ENCODE assay signal across 25 cellular contexts in the genomic region with DNA sequence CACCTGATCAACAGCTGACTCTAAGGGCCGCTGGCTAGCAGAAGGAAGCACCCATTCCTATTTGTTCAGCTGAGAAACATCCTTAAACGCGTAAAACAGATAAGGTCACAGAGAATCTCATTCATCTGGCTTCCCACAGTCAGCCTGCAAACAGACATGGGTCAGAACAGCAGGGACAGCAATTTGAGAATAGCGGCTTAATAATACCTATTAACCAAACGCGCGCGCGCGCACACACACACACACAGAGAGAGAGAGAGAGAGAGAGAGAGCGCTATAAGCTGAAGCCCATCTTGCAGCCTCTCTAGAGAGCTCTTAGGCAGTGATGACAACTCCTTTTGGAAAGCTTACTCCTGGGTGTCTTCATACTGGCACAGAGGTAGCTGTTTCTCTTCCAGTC. TPM values are rescaled to one million over a fixed set of nuclear protein-coding genes. Genes with fewer than 3 reads are reported as not detected.
DNase-seq lines count a peak whose midpoint lies in the region; ATAC-seq and TF ChIP-seq lines count a peak whose summit lies in the region.
"Had no signal": no experiment of that assay in that cellular context is flagged by ENCODE, and none has a peak within 500 bp of the region (broad histone marks: within the 10 kb centered on the region; RNA-seq: fewer than 3 reads in every experiment).

No MANE protein-coding gene starts in this region.

- no peaks in the 10 kb centered on the region for H3K27me3 Mint-ChIP-seq in osteocyte (ENCODE audit: unreplicated experiment)

- no peak overlapping the region for H3K4me3 Mint-ChIP-seq in osteocyte (ENCODE audit: unreplicated experiment)
- H3K4me3 Mint-ChIP-seq: CD4-positive, alpha-beta T cell; IgD-negative memory B cell; T-cell had no signal

- H3K4me3 ChIP-seq in esophagus muscularis mucosa = no peak overlapping the region
- H3K4me3 ChIP-seq: A549; BLaER1 treated with 17β-estradiol and CSF1 and Interleukin-3, amounts not matched to agents 10 nM and 100 nM; SJCRH30 had no signal

- H3K9me3 ChIP-seq in esophagus muscularis mucosa = peaks cover 0 to 14% (median 0%) of the 10 kb centered on the region in 4 donors
- H3K9me3 ChIP-seq: A549; BLaER1 treated with 17β-estradiol and CSF1 and Interleukin-3, amounts not matched to agents 10 nM and 100 nM; SJCRH30 had no signal

- TF ChIP-seq EP300 in esophagus muscularis mucosa (IDR thresholded peaks at IDR 0.05) = no peak

- TF ChIP-seq CTCF in esophagus muscularis mucosa (IDR thresholded peaks at IDR 0.05) (no peak), osteocyte (IDR thresholded peaks at IDR 0.05) (no peak)

- peaks cover 6% of the 10 kb centered on the region for H3K4me1 Mint-ChIP-seq in osteocyte (ENCODE audit: unreplicated experiment)
- H3K4me1 Mint-ChIP-seq: IgD-negative memory B cell, T-cell had no signal

- no peak for TF ChIP-seq POLR2A in esophagus muscularis mucosa (IDR thresholded peaks at IDR 0.05; ENCODE audit: low read depth)

- H3K36me3 ChIP-seq in esophagus muscularis mucosa = no peaks in the 10 kb centered on the region
- H3K36me3 ChIP-seq: BLaER1 treated with 17β-estradiol and CSF1 and Interleukin-3, amounts not matched to agents 10 nM and 100 nM; SJCRH30 had no signal

- peaks cover 13% of the 10 kb centered on the region for H3K36me3 Mint-ChIP-seq in osteocyte (ENCODE audit: unreplicated experiment)
- H3K36me3 Mint-ChIP-seq: IgD-negative memory B cell, T-cell had no signal

- no peak for ATAC-seq in GM19324 (IDR thresholded peaks at IDR 0.05; ENCODE audit: low FRiP score, unreplicated experiment)
- ATAC-seq in GM18909 (IDR thresholded peaks at IDR 0.05; ENCODE audit: poor library complexity, unreplicated experiment) = no peak
- ATAC-seq: A549, PC-3, T-cell had no signal

- no peak overlapping the region for H3K27ac Mint-ChIP-seq in osteocyte (ENCODE audit: unreplicated experiment)
- H3K27ac Mint-ChIP-seq: CD4-positive, alpha-beta T cell; IgD-negative memory B cell; T-cell had no signal

- 90% methylated on average over 11 of the region's 11 CpGs for WGBS in esophagus muscularis mucosa

- H3K9me3 Mint-ChIP-seq in osteocyte (ENCODE audit: unreplicated experiment) = peaks cover 28% of the 10 kb centered on the region

- H3K27ac ChIP-seq in esophagus muscularis mucosa (replicated peaks in 1 of 4) = no peak overlapping the region
- H3K27ac ChIP-seq: A549; BLaER1 treated with 17β-estradiol and CSF1 and Interleukin-3, amounts not matched to agents 10 nM and 100 nM; HL-60; KMS-11; SJCRH30 had no signal

- peaks cover 0 to 16% (median 0%) of the 10 kb centered on the region in 4 donors for H3K27me3 ChIP-seq in esophagus muscularis mucosa
- H3K27me3 ChIP-seq: BLaER1 treated with 17β-estradiol and CSF1 and Interleukin-3, amounts not matched to agents 10 nM and 100 nM; SJCRH30 had no signal

- DNase-seq in COR-L47 (lab: John Stamatoyannopoulos, UW) (peak; percentile 20), DMS53 treated with DMSO at 0.1 percent for 48 hours (lab: John Stamatoyannopoulos, UW; ENCODE audit: unreplicated experiment) (peak; percentile 9), NCI-H524 (lab: John Stamatoyannopoulos, UW) (peak; percentile 61 to 89), esophagus muscularis mucosa (ENCODE audit: extremely low spot score) (peak; percentile 60), mesenteric fat pad (ENCODE audit: low spot score) (no peak), osteocyte (ENCODE audit: extremely low spot score, unreplicated experiment) (no peak)
- DNase-seq: AML-193; CD4-positive, alpha-beta T cell; DMS79 treated with DMSO at 0.1 percent for 48 hours; NCI-H1048; NCI-H1417; NCI-H226; NCI-H526; NK-92 treated with Interleukin-12 subunit alpha and Interleukin-12 subunit beta, amount 100 ng/mL, for 24 hours; PC-3; SJCRH30; T-cell had no signal

- no peaks in the 10 kb centered on the region for H3K4me1 ChIP-seq in esophagus muscularis mucosa
- H3K4me1 ChIP-seq: A549; BLaER1 treated with 17β-estradiol and CSF1 and Interleukin-3, amounts not matched to agents 10 nM and 100 nM; SJCRH30 had no signal

- intact Hi-C loops in esophagus muscularis mucosa (cut with DNase I) = no loop called here

RNA-seq across cellular contexts. Expression of a gene that starts 26.4 kb away (rescaled TPM):
- total RNA-seq in esophagus muscularis mucosa = under 1 TPM in 1 of 4 donors, not detected in 3; 0.17 TPM
- total RNA-seq in mesenteric fat pad = not detected
- 15.2 and 16.8 TPM in 2 replicates for total RNA-seq in osteocyte
- total RNA-seq: CD4-positive, alpha-beta T cell; PC-3; T-cell; T-helper 2 cell treated with Interferon-gamma antibody and Interleukin-4, amounts not matched to agents 100 ng/mL and 5 ng/mL, for 36 hours had no signal

Comparison
In these comparisons a context has a peak if more than half of its experiments do, and no peak if none do; other contexts are left out.
1. DNase-seq: peak in COR-L47 (single experiment), DMS53 treated with DMSO at 0.1 percent for 48 hours (single experiment), NCI-H524 (2 of 2) and esophagus muscularis mucosa (single experiment); none in mesenteric fat pad (single experiment) and osteocyte (single experiment).
2. RNA of a gene that starts 26.4 kb away (total RNA-seq): 15.2 to 16.8 TPM in osteocyte; 0.17 TPM in esophagus muscularis mucosa and not detected in mesenteric fat pad (single experiment); every median in the first group is over 10 times any median in the second.